ENCODE assay signal across 24 cellular contexts in genomic region chr4:120481711-120482110, GRCh38.
"Had no signal": no experiment of that assay in that cellular context is flagged by ENCODE, and none has a peak within 500 bp of the region (broad histone marks: within the 10 kb centered on the region; RNA-seq: fewer than 3 reads in every experiment).

No MANE protein-coding gene starts in this region.

- H3K27ac ChIP-seq: esophagus muscularis mucosa, left ventricle myocardium inferior, lower lobe of right lung, ovary, psoas muscle, sigmoid colon, thoracic aorta, tibial nerve, upper lobe of right lung, uterus had no signal

- ATAC-seq: left colon; lower lobe of right lung; natural killer cell; psoas muscle; right cardiac atrium; stimulated activated effector memory CD8-positive, alpha-beta T cell treated with anti-CD3 and anti-CD28 coated beads, Interleukin-12 subunit alpha, Interleukin-12 subunit beta, amount 100 ng/mL, for 72 hours; upper lobe of right lung had no signal

- H3K27me3 ChIP-seq: esophagus muscularis mucosa, ovary, sigmoid colon, tibial nerve, upper lobe of right lung, uterus had no signal

- H3K4me3 ChIP-seq: esophagus muscularis mucosa, left ventricle myocardium inferior, lower lobe of right lung, ovary, psoas muscle, sigmoid colon, thoracic aorta, tibial nerve, upper lobe of right lung, uterus had no signal

- H3K9me3 ChIP-seq: lower lobe of right lung, ovary, psoas muscle, sigmoid colon, thoracic aorta, upper lobe of right lung, uterus had no signal

- DNase-seq: effector memory CD4-positive, alpha-beta T cell; hypothalamus; immature natural killer cell; islet precursor cell; kidney glomerular epithelial cell; left colon; left ventricle myocardium inferior; lower lobe of right lung; natural killer cell; occipital lobe; ovary; posterior cingulate gyrus; psoas muscle; right cardiac atrium; sigmoid colon; stimulated activated CD4-positive, alpha-beta T cell treated with anti-CD3 and anti-CD28 coated beads, Interleukin-2, amount 100 ng/mL, for 24 hours; stimulated activated CD4-positive, alpha-beta T cell treated with anti-CD3 and anti-CD28 coated beads, Interleukin-4, amount 100 ng/mL, for 24 hours; stimulated activated naive CD4-positive, alpha-beta T cell treated with Interleukin-2 at 50 U/mL for 16 hours; upper lobe of right lung; uterus had no signal

- H3K4me1 ChIP-seq: esophagus muscularis mucosa, left ventricle myocardium inferior, lower lobe of right lung, psoas muscle, sigmoid colon, tibial nerve, upper lobe of right lung, uterus had no signal

- H3K36me3 ChIP-seq: esophagus muscularis mucosa, left ventricle myocardium inferior, lower lobe of right lung, ovary, sigmoid colon, thoracic aorta, tibial nerve, upper lobe of right lung, uterus had no signal
